ENCODE assay signal across 8 cellular contexts in the genomic region with DNA sequence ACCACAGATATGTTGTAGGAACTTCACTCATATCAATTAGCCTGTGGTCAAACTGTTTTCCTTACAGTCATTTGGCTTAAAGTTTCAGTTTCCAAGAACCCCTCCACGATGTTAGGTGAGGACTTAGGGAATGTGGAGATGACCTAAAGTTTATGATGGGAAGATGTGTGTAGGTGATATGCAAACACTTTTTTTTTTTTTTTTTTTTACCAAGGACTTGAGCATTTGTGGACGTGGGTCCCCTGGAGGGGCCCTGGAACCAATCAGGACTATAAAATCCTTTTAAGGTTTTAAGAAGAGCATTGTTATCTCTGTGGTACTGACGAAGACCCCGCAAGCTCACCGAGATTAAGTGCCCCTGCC. TPM values are rescaled to one million over a fixed set of nuclear protein-coding genes. Genes with fewer than 3 reads are reported as not detected.
DNase-seq lines count a peak whose midpoint lies in the region; ATAC-seq, FAIRE-seq and TF ChIP-seq lines count a peak whose summit lies in the region.

No MANE protein-coding gene starts in this region.

- peak overlapping the region; percentile 86 for H3K9ac ChIP-seq in keratinocyte (ENCODE audit: control insufficient read depth, extremely low read depth, insufficient read depth, low read length)

- H3K27ac Mint-ChIP-seq in activated CD8-positive, alpha-beta memory T cell treated with anti-CD3 and anti-CD28 coated beads, Interleukin-2, amount 10 ng/mL, durations not matched to agents 7 days and 5 days = peak overlapping the region; percentile 78
- H3K27ac Mint-ChIP-seq in activated naive CD4-positive, alpha-beta T cell treated with anti-CD3 and anti-CD28 coated beads, Interleukin-2, amount 50 U/mL, for 72 hours = peak overlapping the region; percentile 76 to 77

- WGBS in thymus = 28% methylated on average over 5 of the region's 5 CpGs

- H2AFZ ChIP-seq in keratinocyte (ENCODE audit: control insufficient read depth, low read length) = peak overlapping the region; percentile 98

- peak overlapping the region; percentile 83 for H3K4me2 ChIP-seq in keratinocyte (ENCODE audit: control insufficient read depth, extremely low read depth, insufficient read depth, low read depth, low read length)

- H3K4me3 ChIP-seq in keratinocyte (ENCODE audit: control insufficient read depth in 2 of 3, extremely low read depth in 1 of 3, insufficient read depth in 2 of 3, low read depth in 1 of 3, low read length in 3 of 3) (peak overlapping the region; percentile 73 to 77 (median 74)), thymus (ENCODE audit: low read length) (peak overlapping the region; percentile 75)

- no peaks in the 10 kb centered on the region for H3K9me3 ChIP-seq in keratinocyte (ENCODE audit: control insufficient read depth, low read depth, low read length)
- no peaks in the 10 kb centered on the region for H3K9me3 ChIP-seq in thymus (ENCODE audit: control insufficient read depth)

- H3K9me1 ChIP-seq in keratinocyte (ENCODE audit: control insufficient read depth, extremely low read depth, insufficient read depth, low read length) = no peaks in the 10 kb centered on the region

- H3K4me3 Mint-ChIP-seq in activated CD8-positive, alpha-beta memory T cell treated with anti-CD3 and anti-CD28 coated beads, Interleukin-2, amount 10 ng/mL, durations not matched to agents 7 days and 5 days = peak overlapping the region; percentile 80

- FAIRE-seq in keratinocyte (lab: Jason Lieb, UNC) = no peak

- H3K9me3 Mint-ChIP-seq in activated CD8-positive, alpha-beta memory T cell treated with anti-CD3 and anti-CD28 coated beads, Interleukin-2, amount 10 ng/mL, durations not matched to agents 7 days and 5 days (ENCODE audit: low read depth) = no peaks in the 10 kb centered on the region
- H3K9me3 Mint-ChIP-seq in activated naive CD4-positive, alpha-beta T cell treated with anti-CD3 and anti-CD28 coated beads, Interleukin-2, amount 50 U/mL, for 72 hours = no peaks in the 10 kb centered on the region

- no peak for TF ChIP-seq CTCF in keratinocyte (optimal IDR thresholded peaks at IDR 0.05 in 1 of 3, IDR thresholded peaks at IDR 0.05 in 1 of 3, conservative IDR thresholded peaks at IDR 0.05 in 1 of 3; ENCODE audit: extremely low read depth in 1 of 3, insufficient read depth in 2 of 3, low read length in 3 of 3)

- H3K79me2 ChIP-seq in keratinocyte (ENCODE audit: control insufficient read depth, insufficient read depth, low read length) = peaks cover 39% of the 10 kb centered on the region

- H3K27me3 Mint-ChIP-seq in activated CD8-positive, alpha-beta memory T cell treated with anti-CD3 and anti-CD28 coated beads, Interleukin-2, amount 10 ng/mL, durations not matched to agents 7 days and 5 days = peaks cover 25% of the 10 kb centered on the region

- peaks cover 38% of the 10 kb centered on the region for H3K4me1 Mint-ChIP-seq in activated CD8-positive, alpha-beta memory T cell treated with anti-CD3 and anti-CD28 coated beads, Interleukin-2, amount 10 ng/mL, durations not matched to agents 7 days and 5 days

- H4K20me1 ChIP-seq in keratinocyte (ENCODE audit: control insufficient read depth, extremely low read depth, insufficient read depth, low read length) = no peaks in the 10 kb centered on the region

- peaks cover 7% of the 10 kb centered on the region for H3K4me1 ChIP-seq in keratinocyte (ENCODE audit: control insufficient read depth, extremely low read depth, insufficient read depth, low read length)
- H3K4me1 ChIP-seq in thymus (ENCODE audit: control insufficient read depth, insufficient read depth, low read length) = peaks cover 4% of the 10 kb centered on the region

- ATAC-seq in activated CD8-positive, alpha-beta memory T cell treated with anti-CD3 and anti-CD28 coated beads, Interleukin-2, amount 10 ng/mL, durations not matched to agents 7 days and 5 days = no peak
- no peak for ATAC-seq in activated naive CD4-positive, alpha-beta T cell treated with anti-CD3 and anti-CD28 coated beads, Interleukin-2, amount 50 U/mL, for 72 hours
- no peak for ATAC-seq in HG02885 (IDR thresholded peaks at IDR 0.05; ENCODE audit: poor library complexity, unreplicated experiment)

- CTCF ChIA-PET in activated CD8-positive, alpha-beta memory T cell treated with anti-CD3 and anti-CD28 coated beads, Interleukin-2, amount 10 ng/mL, durations not matched to agents 7 days and 5 days (lab: Charles Lee) = interaction anchor here (0.7 to 2.5 kb wide), 11 partner anchors 9 to 459 kb away, joined by 3 to 13 read pairs (median 4); no protein-coding TSS in a partner anchor

- H3K36me3 ChIP-seq in keratinocyte (ENCODE audit: control insufficient read depth in 2 of 2, extremely low read depth in 1 of 2, insufficient read depth in 2 of 2, low read length in 2 of 2) (no peaks in the 10 kb centered on the region), thymus (ENCODE audit: control insufficient read depth, insufficient read depth) (no peaks in the 10 kb centered on the region)

- H3K36me3 Mint-ChIP-seq in activated CD8-positive, alpha-beta memory T cell treated with anti-CD3 and anti-CD28 coated beads, Interleukin-2, amount 10 ng/mL, durations not matched to agents 7 days and 5 days = peaks cover 6% of the 10 kb centered on the region
- H3K36me3 Mint-ChIP-seq in activated naive CD4-positive, alpha-beta T cell treated with anti-CD3 and anti-CD28 coated beads, Interleukin-2, amount 50 U/mL, for 72 hours = peaks cover 6 to 7% of the 10 kb centered on the region in 2 donors

- peak overlapping the region; percentile 82 for H3K27ac ChIP-seq in keratinocyte (ENCODE audit: control insufficient read depth, insufficient read depth, low read length)
- no peak overlapping the region for H3K27ac ChIP-seq in thymus (ENCODE audit: low read depth)

- dilution Hi-C loops in keratinocyte (cut with MboI; ENCODE audit: extremely low pct_ligation_motif_present, low sequenced_read_pairs) = no loop called here

- H3K27me3 ChIP-seq in keratinocyte (ENCODE audit: control insufficient read depth, extremely low read depth, insufficient read depth, low read length) (no peaks in the 10 kb centered on the region), thymus (ENCODE audit: control insufficient read depth, insufficient read depth) (no peaks in the 10 kb centered on the region)

- no peak for DNase-seq in activated CD8-positive, alpha-beta memory T cell treated with anti-CD3 and anti-CD28 coated beads, Interleukin-2, amount 10 ng/mL, durations not matched to agents 7 days and 5 days
- no peak for DNase-seq in activated CD8-positive, alpha-beta memory T cell treated with anti-CD3 and anti-CD28 coated beads, Interleukin-2, amount 50 U/mL, for 48 hours
- no peak for DNase-seq in activated naive CD4-positive, alpha-beta T cell treated with anti-CD3 and anti-CD28 coated beads, Interleukin-2, amount 50 U/mL, for 72 hours (ENCODE audit: low spot score in 2 of 2)
- DNase-seq in keratinocyte (ENCODE audit: low read depth, low spot score) (no peak), iPS-NIHi7 (ENCODE audit: extremely low spot score) (no peak), AG20443 (ENCODE audit: low spot score) (no peak)

RNA-seq across cellular contexts. Expression of a gene that starts 0.5 kb away (rescaled TPM):
- 10 to 100 TPM; 54.1 to 82.8 TPM for total RNA-seq in activated CD8-positive, alpha-beta memory T cell treated with anti-CD3 and anti-CD28 coated beads, Interleukin-2, amount 10 ng/mL, durations not matched to agents 7 days and 5 days
- 100 to 1,000 TPM in 1 of 2 donors, 10 to 100 TPM in 1; 71.3 to 109 TPM for total RNA-seq in activated naive CD4-positive, alpha-beta T cell treated with anti-CD3 and anti-CD28 coated beads, Interleukin-2, amount 50 U/mL, for 72 hours
- 17.4 to 38.0 TPM (median 35.4 TPM) in 3 replicates for polyA plus RNA-seq in keratinocyte
- 33.8 TPM for polyA plus RNA-seq in keratinocyte (2011; ENCODE audit: low read depth)
- 22.6 and 31.8 TPM in 2 replicates for polyA plus RNA-seq in keratinocyte (2011; cell fraction: cytosol; rRNA removed)
- 25.1 and 30.7 TPM in 2 replicates for polyA plus RNA-seq in keratinocyte (2011; cell fraction: nucleus; rRNA removed)
- polyA plus RNA-seq in keratinocyte (2012; ENCODE audit: low replicate concordance) = 29.0 and 35.1 TPM in 2 replicates
- polyA minus RNA-seq in keratinocyte = 15.2 to 38.6 TPM (median 23.4 TPM) in 3 replicates
- polyA minus RNA-seq in keratinocyte (2011; cell fraction: cytosol; rRNA and poly(A)+ RNA removed) = 31.1 TPM
- polyA minus RNA-seq in keratinocyte (2011; cell fraction: nucleus; rRNA and poly(A)+ RNA removed) = 21.8 and 39.6 TPM in 2 replicates
- 16.0 TPM for polyA plus RNA-seq in thymus
